10 cellular contexts compared by ENCODE assay signal in genomic region chr4:88017516-88018302, GRCh38. TPM values are rescaled to one million over a fixed set of nuclear protein-coding genes. Genes with fewer than 3 reads are reported as not detected.
DNase-seq lines count a peak whose midpoint lies in the region; ATAC-seq, FAIRE-seq and TF ChIP-seq lines count a peak whose summit lies in the region.
"Had no signal": no experiment of that assay in that cellular context is flagged by ENCODE, and none has a peak within 500 bp of the region (broad histone marks: within the 10 kb centered on the region; RNA-seq: fewer than 3 reads in every experiment).

No MANE protein-coding gene starts in this region.

- TF ChIP-seq CTCF in liver (IDR thresholded peaks at IDR 0.05; ENCODE audit: low read depth, low read length, missing input control) (no peak), HepG2 (CRISPR knock-in tag; IDR thresholded peaks at IDR 0.05) (no peak), epithelial cell of proximal tubule (conservative IDR thresholded peaks at IDR 0.05; ENCODE audit: low read depth, low read length) (no peak)
- no peak for TF ChIP-seq CTCF in CD8-positive, alpha-beta T cell (IDR thresholded peaks at IDR 0.05)

- H3K4me2 ChIP-seq in HepG2 (ENCODE audit: low read depth, low read length): no peak overlapping the region

- WGBS in liver: 91% methylated on average over 7 of the region's 7 CpGs
- 96% methylated on average over 7 of the region's 7 CpGs for WGBS in HepG2 (ENCODE audit: low lambda C conversion rate)
- 12 to 16% methylated on average over 7 of the region's 7 CpGs for WGBS in aorta, 2 donors

- no peak overlapping the region for H3K27ac ChIP-seq in liver (ENCODE audit: low read depth in 1 of 2, low read length in 2 of 2)
- no peak overlapping the region for H3K27ac ChIP-seq in HepG2 (ENCODE audit: extremely low read length, insufficient read depth, low read length)
- H3K27ac ChIP-seq in mucosa of rectum (ENCODE audit: low read depth in 2 of 2, low read length in 2 of 2): peak overlapping the region; percentile 56 to 72
- H3K27ac ChIP-seq in aorta (ENCODE audit: low read depth in 1 of 2, low read length in 2 of 2): peak overlapping the region; percentile 79 to 99
- no peak overlapping the region for H3K27ac ChIP-seq in CD8-positive, alpha-beta T cell (ENCODE audit: low read depth, low read length)

- peaks cover 0 to 2% (median 0%) of the 10 kb centered on the region in 4 donors for H3K36me3 ChIP-seq in liver (ENCODE audit: control insufficient read depth in 4 of 4, insufficient read depth in 3 of 4, low read depth in 1 of 4, low read length in 3 of 4)
- H3K36me3 ChIP-seq in HepG2 (replicated peaks in 1 of 2; ENCODE audit: control insufficient read depth in 1 of 2, insufficient read depth in 2 of 2, low read length in 2 of 2): 0 out of 5 replicates have a peak, but pooled peaks cover 0 to 11% of the 10 kb centered on the region in 2 experiments
- peaks cover 0 to 4% of the 10 kb centered on the region in 2 donors for H3K36me3 ChIP-seq in mucosa of rectum (ENCODE audit: control insufficient read depth in 2 of 2, insufficient read depth in 2 of 2, low read length in 2 of 2)
- peaks cover 0 to 2% of the 10 kb centered on the region in 2 donors for H3K36me3 ChIP-seq in aorta (ENCODE audit: control insufficient read depth in 1 of 2, insufficient read depth in 2 of 2, low read length in 1 of 2)
- H3K36me3 ChIP-seq in CD8-positive, alpha-beta T cell (ENCODE audit: insufficient read depth, low read length): no peaks in the 10 kb centered on the region

- TF ChIP-seq POLR2A in HepG2 (IDR thresholded peaks at IDR 0.05; ENCODE audit: insufficient read depth in 1 of 2, low read depth in 2 of 2, low read length in 2 of 2): no peak

- DNase-seq in HepG2 (ENCODE audit: low spot score) (no peak), epithelial cell of proximal tubule (ENCODE audit: low read depth) (peak; percentile 95), aorta (no peak), DMS79 treated with DMSO at 0.1 percent for 48 hours (lab: John Stamatoyannopoulos, UW) (no peak)
- no peak for DNase-seq in CD8-positive, alpha-beta T cell
- DNase-seq: activated T-cell treated with anti-CD3 and anti-CD28 coated beads, Interleukin-2, amount 50 U/mL, for 1 hour had no signal

- no peaks in the 10 kb centered on the region for H4K20me1 ChIP-seq in HepG2 (ENCODE audit: insufficient read depth, low read length)

- H3K27ac Mint-ChIP-seq in CD8-positive, alpha-beta T cell: no peak overlapping the region

- H3K4me3 Mint-ChIP-seq in CD8-positive, alpha-beta T cell: no peak overlapping the region

- no peaks in the 10 kb centered on the region for H3K27me3 Mint-ChIP-seq in CD8-positive, alpha-beta T cell (ENCODE audit: low read depth)

- H3K9me3 ChIP-seq in liver (ENCODE audit: control insufficient read depth in 4 of 4, low read length in 3 of 4) (no peaks in the 10 kb centered on the region), HepG2 (ENCODE audit: low read length) (no peaks in the 10 kb centered on the region), mucosa of rectum (ENCODE audit: control insufficient read depth in 2 of 2, low read length in 2 of 2) (no peaks in the 10 kb centered on the region), aorta (ENCODE audit: control insufficient read depth, low read length) (no peaks in the 10 kb centered on the region)
- no peaks in the 10 kb centered on the region for H3K9me3 ChIP-seq in CD8-positive, alpha-beta T cell (ENCODE audit: low read length)

- FAIRE-seq in HepG2 (lab: Jason Lieb, UNC): no peak
- FAIRE-seq: A204.1 had no signal

- no peak for TF ChIP-seq RAD21 in liver (IDR thresholded peaks at IDR 0.05)
- TF ChIP-seq RAD21 in HepG2 (CRISPR knock-in tag; IDR thresholded peaks at IDR 0.05): no peak

- CTCF ChIA-PET in HepG2 (lab: Yijun Ruan, JAX; ENCODE audit: low intra/inter-chr PET ratio, low total read pairs): no interaction called here
- CTCF ChIA-PET in CD8-positive, alpha-beta T cell (lab: Charles Lee): interaction anchor here (0.8 kb wide), 1 partner anchor 194 kb away, joined by 3 read pairs; no protein-coding TSS in a partner anchor

- H3K9me3 Mint-ChIP-seq in CD8-positive, alpha-beta T cell: no peaks in the 10 kb centered on the region

- no peaks in the 10 kb centered on the region for H3K27me3 ChIP-seq in liver (ENCODE audit: control insufficient read depth in 4 of 4, insufficient read depth in 4 of 4, low read length in 3 of 4)
- no peaks in the 10 kb centered on the region for H3K27me3 ChIP-seq in HepG2 (ENCODE audit: control insufficient read depth in 1 of 2, insufficient read depth in 2 of 2, low read length in 2 of 2)
- H3K27me3 ChIP-seq in mucosa of rectum (ENCODE audit: control insufficient read depth in 2 of 2, insufficient read depth in 2 of 2, low read length in 2 of 2): no peaks in the 10 kb centered on the region
- H3K27me3 ChIP-seq in aorta (ENCODE audit: control insufficient read depth in 1 of 2, insufficient read depth in 2 of 2, low read length in 1 of 2): no peaks in the 10 kb centered on the region
- H3K27me3 ChIP-seq in CD8-positive, alpha-beta T cell (ENCODE audit: insufficient read depth, low read length): no peaks in the 10 kb centered on the region

- POLR2A ChIA-PET in HepG2 (lab: Yijun Ruan, JAX): no interaction called here
- POLR2A ChIA-PET in CD8-positive, alpha-beta T cell (lab: Charles Lee): no interaction called here

- no peak overlapping the region for H2AFZ ChIP-seq in HepG2 (ENCODE audit: low read length)

- no peak overlapping the region for H3K4me3 ChIP-seq in liver (ENCODE audit: low read depth in 1 of 3, low read length in 3 of 3)
- H3K4me3 ChIP-seq in HepG2 (replicated peaks in 1 of 3; ENCODE audit: insufficient read depth in 1 of 3, low read depth in 2 of 3, low read length in 3 of 3): no peak overlapping the region
- no peak overlapping the region for H3K4me3 ChIP-seq in epithelial cell of proximal tubule (ENCODE audit: low read depth, low read length)
- no peak overlapping the region for H3K4me3 ChIP-seq in mucosa of rectum (ENCODE audit: low read length in 2 of 2)
- H3K4me3 ChIP-seq in aorta (ENCODE audit: low read length in 2 of 2): no peak overlapping the region
- H3K4me3 ChIP-seq in CD8-positive, alpha-beta T cell (ENCODE audit: low read depth, low read length): no peak overlapping the region

- no peak overlapping the region for H3K9ac ChIP-seq in liver (ENCODE audit: low read depth in 1 of 2, low read length in 2 of 2)
- H3K9ac ChIP-seq in HepG2 (ENCODE audit: insufficient read depth, low read depth, low read length): no peak overlapping the region
- H3K9ac ChIP-seq in mucosa of rectum (ENCODE audit: low read depth in 1 of 2, low read length in 2 of 2): no peak overlapping the region

- H3K4me1 ChIP-seq in liver (ENCODE audit: control insufficient read depth in 4 of 4, insufficient read depth in 4 of 4, low read length in 3 of 4) (no peaks in the 10 kb centered on the region), HepG2 (ENCODE audit: insufficient read depth, low read length) (peaks cover 13% of the 10 kb centered on the region), mucosa of rectum (ENCODE audit: control insufficient read depth in 2 of 2, insufficient read depth in 2 of 2, low read length in 2 of 2) (no peaks in the 10 kb centered on the region), aorta (ENCODE audit: control insufficient read depth in 1 of 2, insufficient read depth in 2 of 2, low read length in 2 of 2) (peaks cover 4 to 12% of the 10 kb centered on the region in 2 donors)
- H3K4me1 ChIP-seq in CD8-positive, alpha-beta T cell (ENCODE audit: insufficient read depth, low read length): no peaks in the 10 kb centered on the region

- in situ Hi-C loops in HepG2 (cut with HindIII; ENCODE audit: extremely low pct_ligation_motif_present, low pct_unique_long_range_greater_than_20kb): no loop called here

- peaks cover 5% of the 10 kb centered on the region for H3K4me1 Mint-ChIP-seq in CD8-positive, alpha-beta T cell (ENCODE audit: low read depth)

- H3K79me2 ChIP-seq in HepG2 (ENCODE audit: insufficient read depth, low read length): peaks cover 3% of the 10 kb centered on the region

- peaks cover 14% of the 10 kb centered on the region for H3K36me3 Mint-ChIP-seq in CD8-positive, alpha-beta T cell

- intact Hi-C loops in HepG2 (cut with micrococcal nuclease; ENCODE audit: unreplicated experiment) (no loop called here), aorta (cut with DNase I) (loop anchor here in 1 of 2 donors (10.0 kb wide), 1 partner anchor 493 kb away; the partner anchor contains the start of gene SPARCL1)
- intact Hi-C loops in CD8-positive, alpha-beta T cell (cut with DNase I, micrococcal nuclease): no loop called here

- ATAC-seq in HepG2: no peak
- ATAC-seq in aorta (ENCODE audit: low FRiP score): peak; percentile 93
- ATAC-seq in GM18868 (IDR thresholded peaks at IDR 0.05; ENCODE audit: unreplicated experiment): no peak
- no peak for ATAC-seq in CD8-positive, alpha-beta T cell

- no peak for TF ChIP-seq EP300 in HepG2 (IDR thresholded peaks at IDR 0.05; ENCODE audit: low read depth in 2 of 2, low read length in 2 of 2)
- TF ChIP-seq EP300 in HepG2 (CRISPR knock-in tag; IDR thresholded peaks at IDR 0.05; ENCODE audit: borderline replicate concordance): no peak

- BruUV-seq in HepG2 (replicated peaks; lab: Mats Ljungman, UMichigan): no TSS peak

RNA-seq across cellular contexts. Expression of gene PKD2, which starts 10.3 kb away (rescaled TPM):
- total RNA-seq in liver (10 to 100 TPM; 10.5 to 11.4 TPM), HepG2 (2016; rRNA removed; fragmentation: Illumina TruSeq; extraction: Trizol) (4.6 and 9.1 TPM in 2 replicates), epithelial cell of proximal tubule (14.1 and 14.7 TPM in 2 replicates), aorta (100 to 1,000 TPM; 132 to 311 TPM)
- polyA plus RNA-seq in liver (1 to 10 TPM; 1.5 to 3.8 TPM), HepG2 (2011; rRNA removed) (5.3 and 5.6 TPM in 2 replicates), aorta (10 to 100 TPM; 62.7 to 87.3 TPM)
- 7.4 TPM in 2 replicates for total RNA-seq in HepG2 (2016; cell fraction: cytosol; rRNA removed; fragmentation: Illumina TruSeq; extraction: Trizol; ENCODE audit: low read depth)
- total RNA-seq in HepG2 (2016; cell fraction: insoluble cytoplasmic fraction; rRNA removed; fragmentation: Illumina TruSeq; extraction: Trizol): 5.6 and 10.8 TPM in 2 replicates
- total RNA-seq in HepG2 (2016; cell fraction: membrane; rRNA removed; fragmentation: Illumina TruSeq; extraction: Trizol): 3.7 and 5.3 TPM in 2 replicates
- total RNA-seq in HepG2 (2016; cell fraction: nucleus; rRNA removed; fragmentation: Illumina TruSeq; extraction: Trizol): 16.9 and 18.7 TPM in 2 replicates
- 1.5 and 2.1 TPM in 2 replicates for polyA plus RNA-seq in HepG2 (2011; cell fraction: cytosol; rRNA removed)
- 10.9 and 16.0 TPM in 2 replicates for polyA plus RNA-seq in HepG2 (2011; cell fraction: nucleus; rRNA removed)
- 2.9 and 3.0 TPM in 2 replicates for polyA plus RNA-seq in HepG2 (2012)
- polyA plus RNA-seq in HepG2 (2016; cell fraction: cytosol; fragmentation: Illumina TruSeq; extraction: Trizol; ENCODE audit: low read depth): 0.50 and 0.62 TPM in 2 replicates
- polyA plus RNA-seq in HepG2 (2016; cell fraction: insoluble cytoplasmic fraction; fragmentation: Illumina TruSeq; extraction: Trizol; ENCODE audit: low read depth): 3.5 and 3.6 TPM in 2 replicates
- 1.1 and 1.4 TPM in 2 replicates for polyA plus RNA-seq in HepG2 (2016; cell fraction: membrane; fragmentation: Illumina TruSeq; extraction: Trizol; ENCODE audit: low read depth)
- polyA plus RNA-seq in HepG2 (2016; cell fraction: nucleus; fragmentation: Illumina TruSeq; extraction: Trizol; ENCODE audit: insufficient read depth, low read depth): 28.6 and 32.6 TPM in 2 replicates
- polyA minus RNA-seq in HepG2 (2011; rRNA and poly(A)+ RNA removed; ENCODE audit: low replicate concordance): 8.0 and 11.0 TPM in 2 replicates
- polyA minus RNA-seq in HepG2 (2011; cell fraction: cytosol; rRNA and poly(A)+ RNA removed): 2.7 and 4.8 TPM in 2 replicates
- polyA minus RNA-seq in HepG2 (2011; cell fraction: nucleus; rRNA and poly(A)+ RNA removed): 24.5 and 25.1 TPM in 2 replicates
- 1 to 10 TPM; 3.0 to 3.2 TPM for total RNA-seq in CD8-positive, alpha-beta T cell

RNA-seq across cellular contexts. Expression of gene SPP1, which starts 42.2 kb away (rescaled TPM):
- total RNA-seq in liver (10 to 100 TPM; 25.9 to 29.2 TPM), HepG2 (2016; rRNA removed; fragmentation: Illumina TruSeq; extraction: Trizol) (418 and 788 TPM in 2 replicates), epithelial cell of proximal tubule (112 and 694 TPM in 2 replicates), aorta (100 to 1,000 TPM; 180 to 199 TPM)
- polyA plus RNA-seq in liver (10 to 100 TPM; 10.5 to 80.2 TPM), HepG2 (2011; rRNA removed) (258 and 682 TPM in 2 replicates), aorta (10 to 100 TPM in 1 of 2 donors, 1 to 10 TPM in 1; 3.7 to 89.2 TPM)
- 44.1 and 44.9 TPM in 2 replicates for total RNA-seq in HepG2 (2016; cell fraction: cytosol; rRNA removed; fragmentation: Illumina TruSeq; extraction: Trizol; ENCODE audit: low read depth)
- total RNA-seq in HepG2 (2016; cell fraction: insoluble cytoplasmic fraction; rRNA removed; fragmentation: Illumina TruSeq; extraction: Trizol): 406 and 814 TPM in 2 replicates
- 68.4 and 71.3 TPM in 2 replicates for total RNA-seq in HepG2 (2016; cell fraction: membrane; rRNA removed; fragmentation: Illumina TruSeq; extraction: Trizol)
- 642 and 705 TPM in 2 replicates for total RNA-seq in HepG2 (2016; cell fraction: nucleus; rRNA removed; fragmentation: Illumina TruSeq; extraction: Trizol)
- polyA plus RNA-seq in HepG2 (2011; cell fraction: cytosol; rRNA removed): 285 and 477 TPM in 2 replicates
- 82.2 and 146 TPM in 2 replicates for polyA plus RNA-seq in HepG2 (2011; cell fraction: nucleus; rRNA removed)
- 66.0 and 113 TPM in 2 replicates for polyA plus RNA-seq in HepG2 (2012)
- 58.0 and 61.3 TPM in 2 replicates for polyA plus RNA-seq in HepG2 (2016; cell fraction: cytosol; fragmentation: Illumina TruSeq; extraction: Trizol; ENCODE audit: low read depth)
- polyA plus RNA-seq in HepG2 (2016; cell fraction: insoluble cytoplasmic fraction; fragmentation: Illumina TruSeq; extraction: Trizol; ENCODE audit: low read depth): 480 and 506 TPM in 2 replicates
- 68.7 and 70.1 TPM in 2 replicates for polyA plus RNA-seq in HepG2 (2016; cell fraction: membrane; fragmentation: Illumina TruSeq; extraction: Trizol; ENCODE audit: low read depth)
- 1,156 and 1,237 TPM in 2 replicates for polyA plus RNA-seq in HepG2 (2016; cell fraction: nucleus; fragmentation: Illumina TruSeq; extraction: Trizol; ENCODE audit: insufficient read depth, low read depth)
- 457 TPM in 1 of 2 replicates, not detected in the other for polyA minus RNA-seq in HepG2 (2011; rRNA and poly(A)+ RNA removed; ENCODE audit: low replicate concordance)
- polyA minus RNA-seq in HepG2 (2011; cell fraction: cytosol; rRNA and poly(A)+ RNA removed): 146 and 227 TPM in 2 replicates
- polyA minus RNA-seq in HepG2 (2011; cell fraction: nucleus; rRNA and poly(A)+ RNA removed): 50.8 and 72.7 TPM in 2 replicates
- total RNA-seq in CD8-positive, alpha-beta T cell: not detected

Comparison
In these comparisons a context has a peak if more than half of its experiments do, and no peak if none do; other contexts are left out.
1. H3K27ac ChIP-seq: peak in mucosa of rectum (2 of 2) and aorta (2 of 2); none in liver (0 of 2), HepG2 (single experiment) and CD8-positive, alpha-beta T cell (single experiment).
2. RNA of gene SPP1, which starts 42.2 kb away (total RNA-seq): 44.1 to 814 TPM in HepG2, 112 to 694 TPM in epithelial cell of proximal tubule, 180 to 199 TPM in aorta and 25.9 to 29.2 TPM in liver; not detected in CD8-positive, alpha-beta T cell; every median in the first group is over 10 times any median in the second.